Comparison of ENCODE assay signal across 1 cellular context in genomic region chr4:26785312-26785711, GRCh38.
TF ChIP-seq lines count a peak whose summit lies in the region.

No MANE protein-coding gene starts in this region.

TF ChIP-seq in K562, 482 proteins besides CTCF, POLR2A, EP300 and RAD21 (continued from another document):
- no peak for TF ChIP-seq NKRF (IDR thresholded peaks at IDR 0.05; ENCODE audit: borderline replicate concordance)
- peak; percentile 77 for TF ChIP-seq HMBOX1 (IDR thresholded peaks at IDR 0.05)
- TF ChIP-seq SREBF2 (CRISPR knock-in tag; IDR thresholded peaks at IDR 0.05): no peak
- no peak for TF ChIP-seq BRD4 (IDR thresholded peaks at IDR 0.05)
- TF ChIP-seq MTA3 (IDR thresholded peaks at IDR 0.05; ENCODE audit: borderline replicate concordance): no peak
- TF ChIP-seq CREB5 (CRISPR knock-in tag; IDR thresholded peaks at IDR 0.05): no peak
- TF ChIP-seq DIDO1 (tag; IDR thresholded peaks at IDR 0.05; ENCODE audit: low read depth): no peak
- no peak for TF ChIP-seq TRIM25 (IDR thresholded peaks at IDR 0.05; ENCODE audit: borderline replicate concordance)
- TF ChIP-seq ETV5 (CRISPR knock-in tag; IDR thresholded peaks at IDR 0.05; ENCODE audit: low read depth): no peak
- no peak for TF ChIP-seq ATF7 (IDR thresholded peaks at IDR 0.05)
- no peak for TF ChIP-seq CREB1 (IDR thresholded peaks at IDR 0.05)
- 0 out of 2 replicates have a peak, but pooled peaks have one; percentile 26 for TF ChIP-seq CREB1 (CRISPR knock-in tag; IDR thresholded peaks at IDR 0.05)
- TF ChIP-seq JUN (IDR thresholded peaks at IDR 0.05; ENCODE audit: borderline replicate concordance, low read depth, low read length): no peak
- TF ChIP-seq JUN (CRISPR knock-in tag; IDR thresholded peaks at IDR 0.05; ENCODE audit: borderline replicate concordance): no peak
- TF ChIP-seq CHCHD3 (CRISPR knock-in tag; IDR thresholded peaks at IDR 0.05): no peak
- no peak for TF ChIP-seq PKNOX1 (IDR thresholded peaks at IDR 0.05)
- no peak for TF ChIP-seq CEBPG (CRISPR knock-in tag; IDR thresholded peaks at IDR 0.05)
- peak in 1 of 2 experiments; percentile 72; a peak in 2 of 4 replicates for TF ChIP-seq CEBPG (tag; conservative IDR thresholded peaks at IDR 0.05 in 1 of 2, IDR thresholded peaks at IDR 0.05 in 1 of 2)
- no peak for TF ChIP-seq SRSF3 (IDR thresholded peaks at IDR 0.05; ENCODE audit: insufficient read depth, low read length)
- no peak for TF ChIP-seq MITF (IDR thresholded peaks at IDR 0.05)
- TF ChIP-seq ZNF507 (tag; conservative IDR thresholded peaks at IDR 0.05): no peak
- TF ChIP-seq GMEB1 (CRISPR knock-in tag; IDR thresholded peaks at IDR 0.05): no peak
- no peak for TF ChIP-seq BCLAF1 (IDR thresholded peaks at IDR 0.05; ENCODE audit: borderline replicate concordance in 1 of 2, control insufficient read depth in 1 of 2, low read depth in 2 of 2, low read length in 1 of 2)
